In genomic region chr17:83152221-83152744, GRCh38 we compare ENCODE assay signal across 16 cellular contexts.
DNase-seq lines count a peak whose midpoint lies in the region; ATAC-seq and TF ChIP-seq lines count a peak whose summit lies in the region.
"Had no signal": no experiment of that assay in that cellular context is flagged by ENCODE, and none has a peak within 500 bp of the region (broad histone marks: within the 10 kb centered on the region; RNA-seq: fewer than 3 reads in every experiment).

No MANE protein-coding gene starts in this region.

- peaks cover 0 to 5% (median 2%) of the 10 kb centered on the region in 7 donors for H3K9me3 Mint-ChIP-seq in CD14-positive monocyte
- H3K9me3 Mint-ChIP-seq: IgD-negative memory B cell had no signal

- H3K36me3 Mint-ChIP-seq in CD14-positive monocyte, result peaks cover 21 to 22% of the 10 kb centered on the region in 2 donors

- H3K27ac Mint-ChIP-seq in CD14-positive monocyte, result peak overlapping the region in 6 of 7 donors; percentile 63 to 89 (median 74)

- no peak overlapping the region for H4K91ac ChIP-seq in neuronal stem cell (ENCODE audit: low read depth, low read length, poor library complexity)

- H3K4ac ChIP-seq in neuronal stem cell (ENCODE audit: low read length), result no peak overlapping the region

- H3K27me3 ChIP-seq in hepatocyte (no peaks in the 10 kb centered on the region), neuronal stem cell (ENCODE audit: control insufficient read depth in 3 of 3, insufficient read depth in 3 of 3, low read depth in 1 of 3, low read length in 3 of 3) (no peaks in the 10 kb centered on the region)
- H3K27me3 ChIP-seq: Peyer's patch had no signal

- peak overlapping the region; percentile 11 for H2BK5ac ChIP-seq in neuronal stem cell (ENCODE audit: low read length)

- H3K27ac ChIP-seq in hepatocyte (no peak overlapping the region), neuronal stem cell (replicated peaks; ENCODE audit: low read length) (no peak overlapping the region)
- H3K27ac ChIP-seq: Peyer's patch had no signal

- no peaks in the 10 kb centered on the region for H3K79me2 ChIP-seq in hepatocyte

- peaks cover 17% of the 10 kb centered on the region for H3K4me1 ChIP-seq in hepatocyte (ENCODE audit: insufficient read depth)
- peaks cover 0 to 7% of the 10 kb centered on the region in 2 donors for H3K4me1 ChIP-seq in neuronal stem cell (ENCODE audit: control insufficient read depth in 2 of 2, insufficient read depth in 1 of 2, low read depth in 1 of 2, low read length in 2 of 2)
- H3K4me1 ChIP-seq: HAP-1 had no signal

- 91% methylated on average over 24 of the region's 31 CpGs for WGBS in hepatocyte (ENCODE audit: low lambda C conversion rate, missing lambda C conversion rate)
- WGBS in neuronal stem cell (ENCODE audit: extremely low coverage in 2 of 2, insufficient read length in 2 of 2, insufficient replicate concordance in 1 of 2), 2 donors, result no CpG with 5 or more reads among the region's 31 CpGs

- H2BK120ac ChIP-seq in neuronal stem cell (ENCODE audit: low read depth, low read length), result no peak overlapping the region

- no peak for TF ChIP-seq CTCF in CD14-positive monocyte (IDR thresholded peaks at IDR 0.05)
- no peak for TF ChIP-seq CTCF in hepatocyte (IDR thresholded peaks at IDR 0.05; ENCODE audit: poor library complexity)

- no peak overlapping the region for H3K4me2 ChIP-seq in hepatocyte
- H3K4me2 ChIP-seq in neuronal stem cell (ENCODE audit: insufficient read depth, low read length, poor library complexity, severe bottlenecking), result no peak overlapping the region

- H3K23ac ChIP-seq in neuronal stem cell (ENCODE audit: low read depth, low read length, poor library complexity), result peak overlapping the region; percentile 34

- no peaks in the 10 kb centered on the region for H3K9me3 ChIP-seq in hepatocyte (ENCODE audit: low read depth)
- peaks cover 0 to 11% of the 10 kb centered on the region in 2 donors for H3K9me3 ChIP-seq in neuronal stem cell (replicated peaks in 1 of 2; ENCODE audit: control insufficient read depth in 2 of 2, insufficient read depth in 1 of 2, low read depth in 1 of 2, low read length in 2 of 2)
- H3K9me3 ChIP-seq: HAP-1, Peyer's patch had no signal

- peaks cover 0 to 9% (median 3%) of the 10 kb centered on the region in 3 donors for H3K27me3 Mint-ChIP-seq in CD14-positive monocyte (ENCODE audit: low read depth in 3 of 3)

- H3K9me2 ChIP-seq in hepatocyte (replicated peaks; ENCODE audit: insufficient read depth), result no peaks in the 10 kb centered on the region

- no peak overlapping the region for H2AK5ac ChIP-seq in neuronal stem cell (ENCODE audit: low read depth, low read length)

- intact Hi-C loops in CD14-positive monocyte (cut with micrococcal nuclease), result no loop called here

- H2BK12ac ChIP-seq in neuronal stem cell (ENCODE audit: low read length), result no peak overlapping the region

- H3K4me3 Mint-ChIP-seq in CD14-positive monocyte, result peak overlapping the region in 1 of 2 donors; percentile 26

- no peaks in the 10 kb centered on the region for H3K79me1 ChIP-seq in neuronal stem cell (ENCODE audit: low read depth, low read length)

- DNase-seq in Ammon's horn (ENCODE audit: low spot score), result peak; percentile 0
- DNase-seq in CD14-positive monocyte (ENCODE audit: low spot score), result peak; percentile 43
- DNase-seq in hepatocyte (ENCODE audit: low spot score), result peak; percentile 3
- DNase-seq in neuronal stem cell (ENCODE audit: low spot score), result no peak
- DNase-seq: NCI-H187 treated with DMSO at 0.1 percent for 48 hours, NCI-H2171, NCI-H510A, NCI-H82, Peyer's patch, SHP77 had no signal

- no peak overlapping the region for H3K9ac ChIP-seq in neuronal stem cell (ENCODE audit: low read depth, low read length, poor library complexity)

- H2BK15ac ChIP-seq in neuronal stem cell (ENCODE audit: low read length), result no peak overlapping the region

- H3K14ac ChIP-seq in neuronal stem cell (ENCODE audit: low read length), result no peak overlapping the region

- no peak overlapping the region for H3K18ac ChIP-seq in neuronal stem cell (ENCODE audit: low read length)

- no peak overlapping the region for H2AFZ ChIP-seq in hepatocyte
- H2AFZ ChIP-seq in neuronal stem cell (ENCODE audit: low read length), result peak overlapping the region; percentile 67

- H3K36me3 ChIP-seq in hepatocyte (replicated peaks; ENCODE audit: insufficient read depth, low read depth) (no peaks in the 10 kb centered on the region), neuronal stem cell (replicated peaks in 1 of 2; ENCODE audit: control insufficient read depth in 2 of 2, insufficient read depth in 2 of 2, low read length in 2 of 2) (no peaks in the 10 kb centered on the region)
- H3K36me3 ChIP-seq: HAP-1, Peyer's patch had no signal

- H3K4me3 ChIP-seq in hepatocyte (no peak overlapping the region), neuronal stem cell (ENCODE audit: low read length in 2 of 2) (no peak overlapping the region)
- H3K4me3 ChIP-seq: HAP-1, Peyer's patch had no signal

- H4K20me1 ChIP-seq in hepatocyte (ENCODE audit: insufficient read depth, poor library complexity, severe bottlenecking), result no peaks in the 10 kb centered on the region

- ATAC-seq in HG03442 (IDR thresholded peaks at IDR 0.05; ENCODE audit: unreplicated experiment) (no peak), HG03457 (IDR thresholded peaks at IDR 0.05; ENCODE audit: unreplicated experiment) (no peak), GM18498 (IDR thresholded peaks at IDR 0.05; ENCODE audit: unreplicated experiment) (no peak), GM18907 (IDR thresholded peaks at IDR 0.05; ENCODE audit: unreplicated experiment) (no peak)

- H3K4me1 Mint-ChIP-seq in CD14-positive monocyte, result peaks cover 73% of the 10 kb centered on the region

- no peak overlapping the region for H4K8ac ChIP-seq in neuronal stem cell (ENCODE audit: low read depth, low read length)
